Comparison of ENCODE assay signal across 2 cellular contexts in the genomic region with DNA sequence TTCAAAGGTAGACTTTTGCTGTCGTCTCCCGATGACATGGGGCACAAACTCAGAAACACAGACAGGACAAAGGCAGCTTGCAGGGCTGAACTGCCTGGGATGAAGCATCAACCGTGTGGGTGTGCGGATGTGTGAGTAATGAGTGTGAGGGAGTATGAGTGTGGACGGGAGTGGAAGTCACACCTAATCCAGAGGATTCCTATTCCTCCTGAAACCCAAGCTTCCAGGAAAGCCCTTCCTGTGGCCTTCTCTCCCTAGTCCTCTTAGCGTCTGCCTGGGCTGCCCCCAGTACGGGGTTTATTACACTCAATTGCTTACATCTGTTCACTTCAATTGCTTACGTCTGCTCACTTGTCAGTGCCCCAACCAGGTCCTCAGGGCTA.
TF ChIP-seq lines count a peak whose summit lies in the region.

No MANE protein-coding gene starts in this region.

TF ChIP-seq in SK-N-SH, 30 proteins besides CTCF, POLR2A, EP300 and RAD21 (continued from another document):
- TF ChIP-seq, protein P1, sequence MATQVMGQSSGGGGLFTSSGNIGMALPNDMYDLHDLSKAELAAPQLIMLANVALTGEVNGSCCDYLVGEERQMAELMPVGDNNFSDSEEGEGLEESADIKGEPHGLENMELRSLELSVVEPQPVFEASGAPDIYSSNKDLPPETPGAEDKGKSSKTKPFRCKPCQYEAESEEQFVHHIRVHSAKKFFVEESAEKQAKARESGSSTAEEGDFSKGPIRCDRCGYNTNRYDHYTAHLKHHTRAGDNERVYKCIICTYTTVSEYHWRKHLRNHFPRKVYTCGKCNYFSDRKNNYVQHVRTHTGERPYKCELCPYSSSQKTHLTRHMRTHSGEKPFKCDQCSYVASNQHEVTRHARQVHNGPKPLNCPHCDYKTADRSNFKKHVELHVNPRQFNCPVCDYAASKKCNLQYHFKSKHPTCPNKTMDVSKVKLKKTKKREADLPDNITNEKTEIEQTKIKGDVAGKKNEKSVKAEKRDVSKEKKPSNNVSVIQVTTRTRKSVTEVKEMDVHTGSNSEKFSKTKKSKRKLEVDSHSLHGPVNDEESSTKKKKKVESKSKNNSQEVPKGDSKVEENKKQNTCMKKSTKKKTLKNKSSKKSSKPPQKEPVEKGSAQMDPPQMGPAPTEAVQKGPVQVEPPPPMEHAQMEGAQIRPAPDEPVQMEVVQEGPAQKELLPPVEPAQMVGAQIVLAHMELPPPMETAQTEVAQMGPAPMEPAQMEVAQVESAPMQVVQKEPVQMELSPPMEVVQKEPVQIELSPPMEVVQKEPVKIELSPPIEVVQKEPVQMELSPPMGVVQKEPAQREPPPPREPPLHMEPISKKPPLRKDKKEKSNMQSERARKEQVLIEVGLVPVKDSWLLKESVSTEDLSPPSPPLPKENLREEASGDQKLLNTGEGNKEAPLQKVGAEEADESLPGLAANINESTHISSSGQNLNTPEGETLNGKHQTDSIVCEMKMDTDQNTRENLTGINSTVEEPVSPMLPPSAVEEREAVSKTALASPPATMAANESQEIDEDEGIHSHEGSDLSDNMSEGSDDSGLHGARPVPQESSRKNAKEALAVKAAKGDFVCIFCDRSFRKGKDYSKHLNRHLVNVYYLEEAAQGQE (IDR thresholded peaks at IDR 0.05; ENCODE audit: low read depth, low read length) = no peak
- no peak for TF ChIP-seq MXI1 (IDR thresholded peaks at IDR 0.05; ENCODE audit: low read depth, low read length)
- TF ChIP-seq JUND (IDR thresholded peaks at IDR 0.05) = no peak
- TF ChIP-seq, protein P2, sequence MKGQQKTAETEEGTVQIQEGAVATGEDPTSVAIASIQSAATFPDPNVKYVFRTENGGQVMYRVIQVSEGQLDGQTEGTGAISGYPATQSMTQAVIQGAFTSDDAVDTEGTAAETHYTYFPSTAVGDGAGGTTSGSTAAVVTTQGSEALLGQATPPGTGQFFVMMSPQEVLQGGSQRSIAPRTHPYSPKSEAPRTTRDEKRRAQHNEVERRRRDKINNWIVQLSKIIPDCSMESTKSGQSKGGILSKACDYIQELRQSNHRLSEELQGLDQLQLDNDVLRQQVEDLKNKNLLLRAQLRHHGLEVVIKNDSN (IDR thresholded peaks at IDR 0.05; ENCODE audit: borderline replicate concordance, low read depth) = no peak
- TF ChIP-seq, protein P3, sequence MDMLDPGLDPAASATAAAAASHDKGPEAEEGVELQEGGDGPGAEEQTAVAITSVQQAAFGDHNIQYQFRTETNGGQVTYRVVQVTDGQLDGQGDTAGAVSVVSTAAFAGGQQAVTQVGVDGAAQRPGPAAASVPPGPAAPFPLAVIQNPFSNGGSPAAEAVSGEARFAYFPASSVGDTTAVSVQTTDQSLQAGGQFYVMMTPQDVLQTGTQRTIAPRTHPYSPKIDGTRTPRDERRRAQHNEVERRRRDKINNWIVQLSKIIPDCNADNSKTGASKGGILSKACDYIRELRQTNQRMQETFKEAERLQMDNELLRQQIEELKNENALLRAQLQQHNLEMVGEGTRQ (IDR thresholded peaks at IDR 0.05; ENCODE audit: borderline replicate concordance, low read depth, low read length) = no peak
- no peak for TF ChIP-seq SIN3A (IDR thresholded peaks at IDR 0.05; ENCODE audit: borderline replicate concordance, low read depth, low read length)
- no peak for TF ChIP-seq RCOR1 (IDR thresholded peaks at IDR 0.05; ENCODE audit: low read length)
- no peak for TF ChIP-seq MEF2A (IDR thresholded peaks at IDR 0.05; ENCODE audit: borderline replicate concordance, low read depth)
- TF ChIP-seq FOXJ3 (CRISPR knock-in tag; IDR thresholded peaks at IDR 0.05) = no peak
- TF ChIP-seq, protein P4, sequence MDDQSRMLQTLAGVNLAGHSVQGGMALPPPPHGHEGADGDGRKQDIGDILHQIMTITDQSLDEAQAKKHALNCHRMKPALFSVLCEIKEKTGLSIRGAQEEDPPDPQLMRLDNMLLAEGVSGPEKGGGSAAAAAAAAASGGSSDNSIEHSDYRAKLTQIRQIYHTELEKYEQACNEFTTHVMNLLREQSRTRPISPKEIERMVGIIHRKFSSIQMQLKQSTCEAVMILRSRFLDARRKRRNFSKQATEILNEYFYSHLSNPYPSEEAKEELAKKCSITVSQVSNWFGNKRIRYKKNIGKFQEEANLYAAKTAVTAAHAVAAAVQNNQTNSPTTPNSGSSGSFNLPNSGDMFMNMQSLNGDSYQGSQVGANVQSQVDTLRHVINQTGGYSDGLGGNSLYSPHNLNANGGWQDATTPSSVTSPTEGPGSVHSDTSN (IDR thresholded peaks at IDR 0.05) = no peak
- no peak for TF ChIP-seq TAF1 (IDR thresholded peaks at IDR 0.05; ENCODE audit: borderline replicate concordance, low read depth, low read length)
- no peak for TF ChIP-seq TCF12 (IDR thresholded peaks at IDR 0.05)
- TF ChIP-seq RXRA (IDR thresholded peaks at IDR 0.05; ENCODE audit: borderline replicate concordance, low read depth) = no peak
- TF ChIP-seq EZH2phosphoT487 (IDR thresholded peaks at IDR 0.05; ENCODE audit: borderline replicate concordance, low read depth) = no peak
- TF ChIP-seq ELF1 (IDR thresholded peaks at IDR 0.05) = no peak
- TF ChIP-seq TEAD4 (IDR thresholded peaks at IDR 0.05; ENCODE audit: borderline replicate concordance, insufficient read depth) = no peak
- TF ChIP-seq SMC3 (IDR thresholded peaks at IDR 0.05; ENCODE audit: low read depth, low read length) = no peak
TF ChIP-seq in SK-N-SH: peak in this region for 0.

TF ChIP-seq in SK-N-SH treated with all-trans-retinoic acid at 6 μM for 48 hours, 23 proteins besides CTCF, POLR2A, EP300 and RAD21 (continued from another document):
- TF ChIP-seq, protein P5, sequence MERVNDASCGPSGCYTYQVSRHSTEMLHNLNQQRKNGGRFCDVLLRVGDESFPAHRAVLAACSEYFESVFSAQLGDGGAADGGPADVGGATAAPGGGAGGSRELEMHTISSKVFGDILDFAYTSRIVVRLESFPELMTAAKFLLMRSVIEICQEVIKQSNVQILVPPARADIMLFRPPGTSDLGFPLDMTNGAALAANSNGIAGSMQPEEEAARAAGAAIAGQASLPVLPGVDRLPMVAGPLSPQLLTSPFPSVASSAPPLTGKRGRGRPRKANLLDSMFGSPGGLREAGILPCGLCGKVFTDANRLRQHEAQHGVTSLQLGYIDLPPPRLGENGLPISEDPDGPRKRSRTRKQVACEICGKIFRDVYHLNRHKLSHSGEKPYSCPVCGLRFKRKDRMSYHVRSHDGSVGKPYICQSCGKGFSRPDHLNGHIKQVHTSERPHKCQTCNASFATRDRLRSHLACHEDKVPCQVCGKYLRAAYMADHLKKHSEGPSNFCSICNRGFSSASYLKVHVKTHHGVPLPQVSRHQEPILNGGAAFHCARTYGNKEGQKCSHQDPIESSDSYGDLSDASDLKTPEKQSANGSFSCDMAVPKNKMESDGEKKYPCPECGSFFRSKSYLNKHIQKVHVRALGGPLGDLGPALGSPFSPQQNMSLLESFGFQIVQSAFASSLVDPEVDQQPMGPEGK (CRISPR knock-in tag; IDR thresholded peaks at IDR 0.05; ENCODE audit: borderline replicate concordance) = no peak
- TF ChIP-seq ZFP3 (CRISPR knock-in tag; IDR thresholded peaks at IDR 0.05) (no peak), ISL1 (CRISPR knock-in tag; IDR thresholded peaks at IDR 0.05) (no peak), ZNF70 (CRISPR knock-in tag; IDR thresholded peaks at IDR 0.05) (no peak), ESRRG (CRISPR knock-in tag; IDR thresholded peaks at IDR 0.05) (no peak), PPARA (CRISPR knock-in tag; IDR thresholded peaks at IDR 0.05; ENCODE audit: borderline replicate concordance) (no peak)
- TF ChIP-seq, protein P6, sequence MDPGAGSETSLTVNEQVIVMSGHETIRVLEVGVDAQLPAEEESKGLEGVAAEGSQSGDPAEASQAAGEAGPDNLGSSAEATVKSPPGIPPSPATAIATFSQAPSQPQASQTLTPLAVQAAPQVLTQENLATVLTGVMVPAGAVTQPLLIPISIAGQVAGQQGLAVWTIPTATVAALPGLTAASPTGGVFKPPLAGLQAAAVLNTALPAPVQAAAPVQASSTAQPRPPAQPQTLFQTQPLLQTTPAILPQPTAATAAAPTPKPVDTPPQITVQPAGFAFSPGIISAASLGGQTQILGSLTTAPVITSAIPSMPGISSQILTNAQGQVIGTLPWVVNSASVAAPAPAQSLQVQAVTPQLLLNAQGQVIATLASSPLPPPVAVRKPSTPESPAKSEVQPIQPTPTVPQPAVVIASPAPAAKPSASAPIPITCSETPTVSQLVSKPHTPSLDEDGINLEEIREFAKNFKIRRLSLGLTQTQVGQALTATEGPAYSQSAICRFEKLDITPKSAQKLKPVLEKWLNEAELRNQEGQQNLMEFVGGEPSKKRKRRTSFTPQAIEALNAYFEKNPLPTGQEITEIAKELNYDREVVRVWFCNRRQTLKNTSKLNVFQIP (CRISPR knock-in tag; IDR thresholded peaks at IDR 0.05; ENCODE audit: borderline replicate concordance, low read depth) = no peak
